ENCODE assay signal across 8 cellular contexts in the genomic region with DNA sequence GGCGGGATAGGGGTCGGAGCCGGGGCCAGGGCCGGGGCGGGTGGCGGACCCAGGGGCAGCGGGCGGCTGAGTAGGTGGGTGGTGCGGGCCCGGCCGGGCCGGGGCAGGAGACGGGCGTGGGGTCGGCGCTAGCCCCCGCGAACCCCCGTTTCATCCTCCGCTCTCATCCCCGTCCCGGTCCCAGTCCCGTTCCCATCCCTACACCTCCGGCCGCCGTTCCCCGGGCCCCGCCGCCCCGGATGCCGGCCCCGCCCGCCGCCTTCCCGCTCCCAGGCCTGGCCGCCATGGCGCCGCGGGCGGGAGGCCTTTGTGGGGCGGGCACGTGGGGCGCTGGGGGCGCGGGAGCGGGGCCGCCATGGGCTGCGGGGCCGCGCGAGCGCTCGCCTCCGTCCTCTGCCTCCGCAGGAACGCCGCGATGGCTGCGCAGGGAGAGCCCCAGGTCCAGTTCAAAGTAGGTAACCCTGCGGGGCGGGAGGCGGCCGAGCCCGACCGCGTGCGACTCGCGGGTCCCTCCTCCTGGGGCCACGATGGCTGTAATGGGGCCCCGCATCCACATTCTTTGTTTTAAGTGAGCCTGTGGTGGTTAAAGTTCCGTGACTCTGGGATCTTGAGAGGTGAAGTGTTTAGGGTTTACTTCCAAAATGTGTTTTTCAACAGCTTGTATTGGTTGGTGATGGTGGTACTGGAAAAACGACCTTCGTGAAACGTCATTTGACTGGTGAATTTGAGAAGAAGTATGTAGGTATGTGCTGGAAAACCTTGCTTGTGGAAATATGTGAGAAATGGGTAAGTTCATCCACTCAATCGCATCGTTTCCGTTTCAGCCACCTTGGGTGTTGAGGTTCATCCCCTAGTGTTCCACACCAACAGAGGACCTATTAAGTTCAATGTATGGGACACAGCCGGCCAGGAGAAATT. TPM values are rescaled to one million over a fixed set of nuclear protein-coding genes. Genes with fewer than 3 reads are reported as not detected.
DNase-seq lines count a peak whose midpoint lies in the region; ATAC-seq and TF ChIP-seq lines count a peak whose summit lies in the region.

No MANE protein-coding gene starts in this region.

- intact Hi-C loops in IMR-90 (cut with micrococcal nuclease): loop anchor here (5.0 kb wide), 1 partner anchor 95 kb away; no protein-coding TSS in a partner anchor
- intact Hi-C loops in stomach (cut with DNase I; ENCODE audit: low total_unique reads): no loop called here

- H3K36me3 ChIP-seq in IMR-90 (ENCODE audit: control insufficient read depth, insufficient read depth, low read length): peaks cover 22% of the 10 kb centered on the region
- H3K36me3 ChIP-seq in endodermal cell (ENCODE audit: control insufficient read depth, insufficient read depth, low read length): peaks cover 50% of the 10 kb centered on the region
- peaks cover 25 to 46% (median 42%) of the 10 kb centered on the region in 4 donors for H3K36me3 ChIP-seq in stomach

- peak; percentile 19 for ATAC-seq in GM21526 (IDR thresholded peaks at IDR 0.05; ENCODE audit: low FRiP score, unreplicated experiment)
- peak; percentile 38 for ATAC-seq in IMR-90 (ENCODE audit: low read depth)
- peak; percentile 41 for ATAC-seq in activated CD8-positive, alpha-beta T cell treated with anti-CD3 and anti-CD28 coated beads, Interleukin-2, amount 10 ng/mL, durations not matched to agents 7 days and 5 days

- H3K9me3 ChIP-seq in IMR-90 (ENCODE audit: control insufficient read depth, insufficient read depth, low read length) (no peaks in the 10 kb centered on the region), endodermal cell (ENCODE audit: control insufficient read depth, low read length) (no peaks in the 10 kb centered on the region), stomach (no peaks in the 10 kb centered on the region)

- TF ChIP-seq POLR2A in IMR-90 (IDR thresholded peaks at IDR 0.05; ENCODE audit: low read depth, low read length): no peak; the same call in 1 of the 2 replicates
- no peak for TF ChIP-seq POLR2A in stomach (IDR thresholded peaks at IDR 0.05)

- H2BK20ac ChIP-seq in IMR-90 (ENCODE audit: low read depth, low read length): no peak overlapping the region

- peaks cover 11 to 29% of the 10 kb centered on the region in 2 experiments; a peak in 2 of 4 replicates for H3K79me1 ChIP-seq in IMR-90 (ENCODE audit: low read depth in 1 of 2, low read length in 2 of 2)

- peak overlapping the region; percentile 98 for H3K27ac Mint-ChIP-seq in activated CD8-positive, alpha-beta T cell treated with anti-CD3 and anti-CD28 coated beads, Interleukin-2, amount 10 ng/mL, durations not matched to agents 7 days and 5 days
- H3K27ac Mint-ChIP-seq in endodermal cell: peak overlapping the region; percentile 97

- H3K9me1 ChIP-seq in IMR-90 (ENCODE audit: insufficient read depth, low read length): no peaks in the 10 kb centered on the region

- H2BK120ac ChIP-seq in IMR-90 (ENCODE audit: low read depth, low read length): peak overlapping the region; percentile 19; the same call in 1 of the 2 replicates

- peaks cover 59% of the 10 kb centered on the region for H3K4me1 Mint-ChIP-seq in activated CD8-positive, alpha-beta T cell treated with anti-CD3 and anti-CD28 coated beads, Interleukin-2, amount 10 ng/mL, durations not matched to agents 7 days and 5 days (ENCODE audit: low read depth)
- H3K4me1 Mint-ChIP-seq in endodermal cell: peaks cover 28% of the 10 kb centered on the region

- H3K4me1 ChIP-seq in IMR-90 (ENCODE audit: control insufficient read depth, insufficient read depth, low read length) (no peaks in the 10 kb centered on the region), endodermal cell (ENCODE audit: control insufficient read depth, insufficient read depth, low read length) (peaks cover 3% of the 10 kb centered on the region), stomach (peaks cover 15 to 39% (median 27%) of the 10 kb centered on the region in 4 donors)

- peaks cover 20% of the 10 kb centered on the region for H4K20me1 ChIP-seq in IMR-90 (ENCODE audit: insufficient read depth, low read length)

- peak overlapping the region; percentile 87 for H3K4ac ChIP-seq in IMR-90 (ENCODE audit: low read depth, low read length)

- H3K4me3 Mint-ChIP-seq in activated CD8-positive, alpha-beta T cell treated with anti-CD3 and anti-CD28 coated beads, Interleukin-2, amount 10 ng/mL, durations not matched to agents 7 days and 5 days: peak overlapping the region; percentile 98
- H3K4me3 Mint-ChIP-seq in endodermal cell: peak overlapping the region; percentile 97

- H3K4me2 ChIP-seq in IMR-90 (ENCODE audit: low read depth, low read length): peak overlapping the region; percentile 77

- H3K56ac ChIP-seq in IMR-90 (ENCODE audit: extremely low read depth, insufficient read depth, low read length): peak overlapping the region; percentile 63

- dilution Hi-C loops in IMR-90 (cut with HindIII; ENCODE audit: low sequenced_read_pairs, unreplicated experiment): no loop called here

- TF ChIP-seq EP300 in stomach (IDR thresholded peaks at IDR 0.05): no peak

- 1% methylated on average over 28 of the region's 79 CpGs; no CpG with 5 or more reads in 1 of the 2 experiments for WGBS in IMR-90 (ENCODE audit: extremely low coverage in 2 of 2, insufficient read length in 1 of 2), 2 experiments
- WGBS in endodermal cell (ENCODE audit: insufficient coverage in 1 of 2, insufficient read length in 1 of 2), 2 experiments: 0 to 1% methylated on average over 28 to 79 of the region's 79 CpGs
- 1 to 4% (median 2%) methylated on average over 20 to 79 of the region's 79 CpGs for WGBS in stomach, 5 donors

- H3K18ac ChIP-seq in IMR-90 (ENCODE audit: low read depth, low read length): peak overlapping the region; percentile 1; the same call in 1 of the 2 replicates

- H2AK5ac ChIP-seq in IMR-90 (ENCODE audit: low read depth, low read length): peak overlapping the region; percentile 46

- peak overlapping the region; percentile 59 for H2BK5ac ChIP-seq in IMR-90 (ENCODE audit: low read depth, low read length, poor library complexity, severe bottlenecking)

- in situ Hi-C loops in IMR-90 (cut with MboI; ENCODE audit: low sequenced_read_pairs): no loop called here

- H3K9ac ChIP-seq in IMR-90 (ENCODE audit: low read depth, low read length) (peak overlapping the region; percentile 91), endodermal cell (ENCODE audit: extremely low read depth, low read length, poor library complexity, severe bottlenecking) (peak overlapping the region; percentile 80)

- H3K27me3 ChIP-seq in IMR-90 (ENCODE audit: control insufficient read depth, insufficient read depth, low read length): no peaks in the 10 kb centered on the region
- no peaks in the 10 kb centered on the region for H3K27me3 ChIP-seq in endodermal cell (ENCODE audit: control insufficient read depth, insufficient read depth, low read length, poor library complexity, severe bottlenecking)
- no peaks in the 10 kb centered on the region for H3K27me3 ChIP-seq in stomach

- H3K9me3 Mint-ChIP-seq in activated CD8-positive, alpha-beta T cell treated with anti-CD3 and anti-CD28 coated beads, Interleukin-2, amount 10 ng/mL, durations not matched to agents 7 days and 5 days (ENCODE audit: insufficient read depth): no peaks in the 10 kb centered on the region
- H3K9me3 Mint-ChIP-seq in endodermal cell: peaks cover 1% of the 10 kb centered on the region

- no peak overlapping the region for H2BK15ac ChIP-seq in IMR-90 (ENCODE audit: low read depth, low read length)

- CTCF ChIA-PET in IMR-90 (lab: Yijun Ruan, JAX): no interaction called here
- CTCF ChIA-PET in activated CD8-positive, alpha-beta T cell treated with anti-CD3 and anti-CD28 coated beads, Interleukin-2, amount 10 ng/mL, durations not matched to agents 7 days and 5 days (lab: Charles Lee): no interaction called here

- H3K4me3 ChIP-seq in IMR-90 (ENCODE audit: insufficient read depth, low read depth, low read length) (peak overlapping the region; percentile 90), endodermal cell (ENCODE audit: low read length) (peak overlapping the region; percentile 95), stomach (peak overlapping the region; percentile 87 to 96 (median 94))

- BruUV-seq in IMR-90 (replicated peaks; lab: Mats Ljungman, UMichigan): no TSS peak

- peak; percentile 29 for DNase-seq in EL
- DNase-seq in IMR-90: no peak
- peak; percentile 46 for DNase-seq in activated CD8-positive, alpha-beta T cell treated with anti-CD3 and anti-CD28 coated beads, Interleukin-2, amount 10 ng/mL, durations not matched to agents 7 days and 5 days
- DNase-seq in endodermal cell: peak; percentile 68
- DNase-seq in midbrain (lab: John Stamatoyannopoulos, UW): peak; percentile 26
- DNase-seq in stomach: peak; percentile 38
- DNase-seq in NCI-H446 treated with DMSO at 0.1 percent for 48 hours (lab: John Stamatoyannopoulos, UW): no peak

- H2AK9ac ChIP-seq in IMR-90 (replicated peaks; ENCODE audit: low read depth, low read length, poor library complexity): peak overlapping the region; percentile 75

- H3K36me3 Mint-ChIP-seq in activated CD8-positive, alpha-beta T cell treated with anti-CD3 and anti-CD28 coated beads, Interleukin-2, amount 10 ng/mL, durations not matched to agents 7 days and 5 days (ENCODE audit: low read depth): peaks cover 49% of the 10 kb centered on the region
- H3K36me3 Mint-ChIP-seq in endodermal cell (ENCODE audit: low read depth): peaks cover 45% of the 10 kb centered on the region

- H4K91ac ChIP-seq in IMR-90 (ENCODE audit: insufficient read depth, low read depth, low read length): peak overlapping the region; percentile 41

- TF ChIP-seq CTCF in IMR-90 (conservative IDR thresholded peaks at IDR 0.05; ENCODE audit: low read depth, low read length) (no peak), endodermal cell (conservative IDR thresholded peaks at IDR 0.05) (no peak), stomach (IDR thresholded peaks at IDR 0.05) (no peak)

- peak overlapping the region; percentile 18 to 77 for H4K8ac ChIP-seq in IMR-90 (ENCODE audit: low read depth in 2 of 2, low read length in 2 of 2)

- H3K27ac ChIP-seq in IMR-90 (ENCODE audit: insufficient read depth, low read length) (peak overlapping the region; percentile 84), endodermal cell (ENCODE audit: low read depth, low read length) (peak overlapping the region; percentile 70), stomach (peak overlapping the region; percentile 82 to 98 (median 96))

- H4K5ac ChIP-seq in IMR-90 (ENCODE audit: low read depth, low read length): peak overlapping the region; percentile 73; the same call in 1 of the 2 replicates

- POLR2A ChIA-PET in IMR-90 (lab: Charles Lee; ENCODE audit: unreplicated experiment): no interaction called here
- POLR2A ChIA-PET in activated CD8-positive, alpha-beta T cell treated with anti-CD3 and anti-CD28 coated beads, Interleukin-2, amount 10 ng/mL, durations not matched to agents 7 days and 5 days (lab: Charles Lee): no interaction called here

- TF ChIP-seq RAD21 in IMR-90 (IDR thresholded peaks at IDR 0.05; ENCODE audit: low read length): no peak

- no peaks in the 10 kb centered on the region for H3K27me3 Mint-ChIP-seq in activated CD8-positive, alpha-beta T cell treated with anti-CD3 and anti-CD28 coated beads, Interleukin-2, amount 10 ng/mL, durations not matched to agents 7 days and 5 days (ENCODE audit: low read depth)
- H3K27me3 Mint-ChIP-seq in endodermal cell (ENCODE audit: insufficient read depth): peaks cover 2% of the 10 kb centered on the region

- H3K14ac ChIP-seq in IMR-90 (replicated peaks; ENCODE audit: low read depth, low read length): peak overlapping the region; percentile 98

- peak overlapping the region; percentile 79 for H2AFZ ChIP-seq in IMR-90 (replicated peaks; ENCODE audit: low read length, poor library complexity)

- H3K23ac ChIP-seq in IMR-90 (ENCODE audit: low read depth, low read length): peak overlapping the region; percentile 99

RNA-seq across cellular contexts. Expression of a gene that starts 0.6 kb away (rescaled TPM):
- total RNA-seq in IMR-90 (2012; rRNA removed) (898 and 910 TPM in 2 replicates), endodermal cell (1,000 to 10,000 TPM; 1,323 to 1,383 TPM), stomach (100 to 1,000 TPM in 2 of 5 donors, 10 to 100 TPM in 3; 52.4 to 248 (median 98.2) TPM)
- polyA plus RNA-seq in IMR-90 (2012; rRNA removed) (984 and 1,062 TPM in 2 replicates), stomach (100 to 1,000 TPM; 290 to 352 (median 345) TPM)
- polyA plus RNA-seq in IMR-90 (2012; cell fraction: cytosol; rRNA removed): 147 and 655 TPM in 2 replicates
- 78.5 and 464 TPM in 2 replicates for polyA plus RNA-seq in IMR-90 (2012; cell fraction: nucleus; rRNA removed; ENCODE audit: low replicate concordance)
- total RNA-seq in activated CD8-positive, alpha-beta T cell treated with anti-CD3 and anti-CD28 coated beads, Interleukin-2, amount 10 ng/mL, durations not matched to agents 7 days and 5 days: 1,000 to 10,000 TPM; 1,319 to 1,332 TPM
- polyA plus RNA-seq in endodermal cell (2013, experiment 1 of 2): 1,001 TPM
- polyA plus RNA-seq in endodermal cell (2013, experiment 2 of 2): 946 TPM

RNA-seq across cellular contexts. Expression of a gene that starts 33.4 kb away (rescaled TPM):
- 26.9 and 42.8 TPM in 2 replicates for total RNA-seq in IMR-90 (2012; rRNA removed)
- 26.9 and 32.5 TPM in 2 replicates for polyA plus RNA-seq in IMR-90 (2012; rRNA removed)
- 7.6 and 10.3 TPM in 2 replicates for polyA plus RNA-seq in IMR-90 (2012; cell fraction: cytosol; rRNA removed)
- 5.6 and 28.5 TPM in 2 replicates for polyA plus RNA-seq in IMR-90 (2012; cell fraction: nucleus; rRNA removed; ENCODE audit: low replicate concordance)
- 10 to 100 TPM; 24.5 to 24.9 TPM for total RNA-seq in activated CD8-positive, alpha-beta T cell treated with anti-CD3 and anti-CD28 coated beads, Interleukin-2, amount 10 ng/mL, durations not matched to agents 7 days and 5 days
- total RNA-seq in endodermal cell: 10 to 100 TPM; 18.2 to 20.2 TPM
- 32.8 TPM for polyA plus RNA-seq in endodermal cell (2013, experiment 1 of 2)
- 31.3 TPM for polyA plus RNA-seq in endodermal cell (2013, experiment 2 of 2)
- 10 to 100 TPM in 2 of 5 donors, 1 to 10 TPM in 3; 5.3 to 27.2 (median 9.0) TPM for total RNA-seq in stomach
- polyA plus RNA-seq in stomach: 1 to 10 TPM; 7.4 to 9.3 (median 8.4) TPM

Comparison
In these comparisons a context has a peak if more than half of its experiments do, and no peak if none do; other contexts are left out.
1. DNase-seq: peak in EL (single experiment), activated CD8-positive, alpha-beta T cell treated with anti-CD3 and anti-CD28 coated beads, Interleukin-2, amount 10 ng/mL, durations not matched to agents 7 days and 5 days (single experiment), endodermal cell (single experiment), midbrain (single experiment) and stomach (single experiment); none in IMR-90 (single experiment) and NCI-H446 treated with DMSO at 0.1 percent for 48 hours (single experiment).
2. Peak in every context shown above with its lines, with median percentiles within 50 percentile points of each other: ATAC-seq, H3K27ac ChIP-seq and H3K4me3 ChIP-seq.